Comparison of ENCODE assay signal across 8 cellular contexts in genomic region chr16:85554114-85554790, GRCh38. TPM values are rescaled to one million over a fixed set of nuclear protein-coding genes. Genes with fewer than 3 reads are reported as not detected.
DNase-seq lines count a peak whose midpoint lies in the region; ATAC-seq, FAIRE-seq and TF ChIP-seq lines count a peak whose summit lies in the region.

No MANE protein-coding gene starts in this region.

- H3K9me3 ChIP-seq in K562 (replicated peaks; ENCODE audit: control insufficient read depth, insufficient read depth, low read depth, low read length) (no peaks in the 10 kb centered on the region), iPS-15b (ENCODE audit: control insufficient read depth, insufficient read depth, low read length) (no peaks in the 10 kb centered on the region), skeletal muscle tissue (ENCODE audit: control insufficient read depth in 3 of 3, low read length in 3 of 3) (no peaks in the 10 kb centered on the region)

- TSS peak; percentile 76 for BruUV-seq in K562 (replicated peaks; lab: Mats Ljungman, UMichigan)

- WGBS in K562 (ENCODE audit: insufficient coverage, low coverage, missing lambda C conversion rate): under 1% methylated on average over 28 of the region's 35 CpGs

- H3K4me1 ChIP-seq in K562 (replicated peaks in 1 of 2; ENCODE audit: control insufficient read depth in 2 of 2, insufficient read depth in 2 of 2, low read length in 2 of 2) (peaks cover 21 to 47% of the 10 kb centered on the region in 2 experiments), iPS-15b (ENCODE audit: control insufficient read depth, insufficient read depth, low read length) (peaks cover 11% of the 10 kb centered on the region), skeletal muscle tissue (ENCODE audit: control insufficient read depth in 3 of 3, insufficient read depth in 3 of 3, low read length in 3 of 3) (peaks cover 37 to 48% (median 47%) of the 10 kb centered on the region in 3 donors)

- TF ChIP-seq CTCF in K562 (IDR thresholded peaks at IDR 0.05 in 2 of 3, conservative IDR thresholded peaks at IDR 0.05 in 1 of 3; ENCODE audit: insufficient read depth in 2 of 3, low read depth in 1 of 3, low read length in 3 of 3): no peak

- TF ChIP-seq POLR2A in H54 (IDR thresholded peaks at IDR 0.05; ENCODE audit: low read depth, low read length): peak; percentile 62
- peak; percentile 88 for TF ChIP-seq POLR2A in K562 (conservative IDR thresholded peaks at IDR 0.05)

- H3K36me3 ChIP-seq in K562 (ENCODE audit: control insufficient read depth, insufficient read depth, low read length): peaks cover 18% of the 10 kb centered on the region; the same call in 2 of the 3 replicates
- H3K36me3 ChIP-seq in iPS-15b (ENCODE audit: control insufficient read depth, insufficient read depth, low read length): no peaks in the 10 kb centered on the region
- H3K36me3 ChIP-seq in skeletal muscle tissue (ENCODE audit: control insufficient read depth in 3 of 3, insufficient read depth in 3 of 3, low read length in 3 of 3): no peaks in the 10 kb centered on the region

- H3K9me1 ChIP-seq in K562 (ENCODE audit: control insufficient read depth, insufficient read depth, low read length): no peaks in the 10 kb centered on the region

- intact Hi-C loops in K562 (cut with micrococcal nuclease): loop anchor here (1.0 to 5.0 kb wide), 3 partner anchors 17 to 92 kb away; no protein-coding TSS in a partner anchor

- H3K27me3 ChIP-seq in K562 (ENCODE audit: control insufficient read depth in 2 of 2, insufficient read depth in 2 of 2, low read length in 2 of 2) (no peaks in the 10 kb centered on the region), iPS-15b (ENCODE audit: control insufficient read depth, insufficient read depth, low read length) (no peaks in the 10 kb centered on the region), skeletal muscle tissue (ENCODE audit: control insufficient read depth in 3 of 3, insufficient read depth in 3 of 3, low read length in 3 of 3) (no peaks in the 10 kb centered on the region)

- TF ChIP-seq EP300 in K562 (IDR thresholded peaks at IDR 0.05; ENCODE audit: low read length): peak; percentile 97

- peak overlapping the region; percentile 97 for H3K27ac ChIP-seq in K562 (ENCODE audit: extremely low read depth, low read depth, low read length)
- peak overlapping the region; percentile 81 for H3K27ac ChIP-seq in skeletal muscle tissue (ENCODE audit: low read depth, low read length)

- ATAC-seq in K562 (peak; percentile 58), HG03469 (IDR thresholded peaks at IDR 0.05; ENCODE audit: unreplicated experiment) (no peak)

- H2AFZ ChIP-seq in K562 (ENCODE audit: low read depth, low read length): no peak overlapping the region

- H3K4me3 ChIP-seq in K562 (peak overlapping the region; percentile 92), iPS-15b (ENCODE audit: low read depth, low read length) (peak overlapping the region; percentile 67), skeletal muscle tissue (ENCODE audit: low read length in 3 of 3) (peak overlapping the region; percentile 79 to 83 (median 83))

- CTCF ChIA-PET in K562 (lab: Yijun Ruan, JAX; ENCODE audit: low intra/inter-chr PET ratio): interaction anchor here (0.8 to 2.4 kb wide), 4 partner anchors 56 to 133 kb away, joined by 3 to 21 read pairs (median 10); no protein-coding TSS in a partner anchor

- peak; percentile 19 to 36; a peak in 3 of 4 replicates for TF ChIP-seq RAD21 in K562 (CRISPR knock-in tag; conservative IDR thresholded peaks at IDR 0.05 in 1 of 2, IDR thresholded peaks at IDR 0.05 in 1 of 2)

- H4K20me1 ChIP-seq in K562 (replicated peaks; ENCODE audit: control insufficient read depth, insufficient read depth, low read length): peaks cover 8% of the 10 kb centered on the region; the same call in 1 of the 2 replicates

- POLR2A ChIA-PET in K562 (lab: Yijun Ruan, JAX): interaction anchor here (0.6 to 7.3 kb wide), 25 partner anchors 9 to 336 kb away, joined by 3 to 122 read pairs (median 7); partner anchors contain the start of gene GSE1

- in situ Hi-C loops in K562 (cut with MboI): loop anchor here (5.0 kb wide), 1 partner anchor 112 kb away; no protein-coding TSS in a partner anchor

- H3K9ac ChIP-seq in K562 (ENCODE audit: insufficient read depth in 1 of 2, low read depth in 2 of 2, low read length in 2 of 2) (peak overlapping the region; percentile 97 to 99), iPS-15b (ENCODE audit: low read depth, low read length) (peak overlapping the region; percentile 32), skeletal muscle tissue (ENCODE audit: low read depth in 1 of 3, low read length in 3 of 3) (peak overlapping the region; percentile 74 to 92 (median 87))

- DNase-seq in GM04503 (ENCODE audit: low read depth) (peak; percentile 44), H54 (ENCODE audit: insufficient read length, low spot score) (peak; percentile 90), M059J (ENCODE audit: low read depth) (peak; percentile 94), T-helper 9 cell (peak; percentile 61), K562 (ENCODE audit: extremely low read depth in 1 of 4, low spot score in 3 of 4) (peak; percentile 47 to 96 (median 70))

- H3K79me2 ChIP-seq in K562 (ENCODE audit: control insufficient read depth, insufficient read depth, low read length): peaks cover 89% of the 10 kb centered on the region

- no peak for FAIRE-seq in H54 (lab: Jason Lieb, UNC)
- FAIRE-seq in K562 (lab: Jason Lieb, UNC): peak; percentile 89

- peak overlapping the region; percentile 94 for H3K4me2 ChIP-seq in K562 (ENCODE audit: insufficient read depth, low read length)

TF ChIP-seq in K562, 482 proteins besides CTCF, POLR2A, EP300 and RAD21 (continues in another document):
- TF ChIP-seq HDAC8 (tag; IDR thresholded peaks at IDR 0.05): no peak
- 0 out of 2 replicates have a peak, but pooled peaks have one; percentile 4 for TF ChIP-seq ZNF263 (CRISPR knock-in tag; IDR thresholded peaks at IDR 0.05; ENCODE audit: borderline replicate concordance)
- no peak for TF ChIP-seq COPS2 (conservative IDR thresholded peaks at IDR 0.05)
- TF ChIP-seq, protein P1, sequence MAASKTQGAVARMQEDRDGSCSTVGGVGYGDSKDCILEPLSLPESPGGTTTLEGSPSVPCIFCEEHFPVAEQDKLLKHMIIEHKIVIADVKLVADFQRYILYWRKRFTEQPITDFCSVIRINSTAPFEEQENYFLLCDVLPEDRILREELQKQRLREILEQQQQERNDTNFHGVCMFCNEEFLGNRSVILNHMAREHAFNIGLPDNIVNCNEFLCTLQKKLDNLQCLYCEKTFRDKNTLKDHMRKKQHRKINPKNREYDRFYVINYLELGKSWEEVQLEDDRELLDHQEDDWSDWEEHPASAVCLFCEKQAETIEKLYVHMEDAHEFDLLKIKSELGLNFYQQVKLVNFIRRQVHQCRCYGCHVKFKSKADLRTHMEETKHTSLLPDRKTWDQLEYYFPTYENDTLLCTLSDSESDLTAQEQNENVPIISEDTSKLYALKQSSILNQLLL (CRISPR knock-in tag; IDR thresholded peaks at IDR 0.05; ENCODE audit: borderline replicate concordance): no peak
- peak; percentile 74 for TF ChIP-seq KDM5B (IDR thresholded peaks at IDR 0.05; ENCODE audit: insufficient replicate concordance, low read depth, low read length)
- TF ChIP-seq CHAMP1 (IDR thresholded peaks at IDR 0.05): no peak
- no peak for TF ChIP-seq BRF1 (IDR thresholded peaks at IDR 0.05; ENCODE audit: borderline replicate concordance, extremely low read depth, insufficient read length)
- no peak for TF ChIP-seq TGIF2 (CRISPR knock-in tag; IDR thresholded peaks at IDR 0.05)
- TF ChIP-seq RBBP5 (IDR thresholded peaks at IDR 0.05; ENCODE audit: borderline replicate concordance, insufficient read depth, low read length, poor library complexity, severe bottlenecking): no peak
- TF ChIP-seq ZKSCAN1 (IDR thresholded peaks at IDR 0.05; ENCODE audit: low read depth, low read length): peak; percentile 69
- TF ChIP-seq RBM15 (IDR thresholded peaks at IDR 0.05; ENCODE audit: insufficient read depth, low read length): no peak
- no peak for TF ChIP-seq C11orf30 (IDR thresholded peaks at IDR 0.05; ENCODE audit: low read depth)

RNA-seq across cellular contexts. Expression of gene GSE1, which starts 58.9 kb away (rescaled TPM):
- 11.7 and 15.2 TPM in 2 replicates for total RNA-seq in M059J (2014; rRNA removed; shearing (Covaris generic))
- 692 and 1,066 TPM in 2 replicates for total RNA-seq in K562 (2011; cell fraction: chromatin; rRNA removed; ENCODE audit: low replicate concordance)
- 409 and 435 TPM in 2 replicates for total RNA-seq in K562 (2011; cell fraction: nucleolus; rRNA removed)
- total RNA-seq in K562 (2011; cell fraction: nucleoplasm; rRNA removed): 438 and 467 TPM in 2 replicates
- total RNA-seq in K562 (2014; rRNA removed) (89.1 and 104 TPM in 2 replicates), K562 (2014; rRNA removed; fragmentation: Illumina TruSeq; extraction: Trizol) (40.9 and 41.8 TPM in 2 replicates), K562 (2015; rRNA removed; fragmentation: Illumina TruSeq; extraction: Trizol) (57.9 and 60.6 TPM in 2 replicates), K562 (2021) (208 and 244 TPM in 2 replicates), skeletal muscle tissue (27.7 TPM)
- polyA plus RNA-seq in K562 (2011; rRNA removed) (54.2 and 64.0 TPM in 2 replicates), K562 (2014; fragmentation: Illumina TruSeq; extraction: Trizol) (116 and 138 TPM in 2 replicates), K562 (2014; fragmentation: Nextera tagmentation; extraction: Ambion mirVana) (10 to 100 TPM; 12.2 to 15.8 TPM), K562 (2014; rRNA removed) (101 and 116 TPM in 2 replicates)
- 54.1 and 55.3 TPM in 2 replicates for polyA plus RNA-seq in K562 (2011; cell fraction: cytosol; rRNA removed)
- 210 and 277 TPM in 2 replicates for polyA plus RNA-seq in K562 (2011; cell fraction: nucleus; rRNA removed)
- 113 and 125 TPM in 2 replicates for polyA plus RNA-seq in K562 (2012)
- polyA minus RNA-seq in K562 (2011; rRNA and poly(A)+ RNA removed): 61.1 and 68.8 TPM in 2 replicates
- polyA minus RNA-seq in K562 (2011; cell fraction: cytosol; rRNA and poly(A)+ RNA removed): 106 and 121 TPM in 2 replicates
- 117 and 133 TPM in 2 replicates for polyA minus RNA-seq in K562 (2011; cell fraction: nucleus; rRNA and poly(A)+ RNA removed)

Comparison
In these comparisons a context has a peak if more than half of its experiments do, and no peak if none do; other contexts are left out.
1. DNase-seq: peak in every context shown above with its lines; median percentile 94 in M059J; 90 in H54; 70 in K562; 61 in T-helper 9 cell; 44 in GM04503.
2. H3K9ac ChIP-seq: peak in every context shown above with its lines; median percentile 98 in K562; 87 in skeletal muscle tissue; 32 in iPS-15b.